In genomic region chr15:76905013-76905839, GRCh38 we compare ENCODE assay signal across 8 cellular contexts. TPM values are rescaled to one million over a fixed set of nuclear protein-coding genes. Genes with fewer than 3 reads are reported as not detected.
DNase-seq lines count a peak whose midpoint lies in the region; ATAC-seq and TF ChIP-seq lines count a peak whose summit lies in the region.

Gene SCAPER, minus strand, starts transcription at chr15:76905340. Its CDS starts 21,523 bp downstream, at chr15:76883817.

- no peaks in the 10 kb centered on the region for H3K27me3 ChIP-seq in BLaER1 treated with 17β-estradiol and CSF1 and Interleukin-3, amounts not matched to agents 10 nM and 100 nM
- no peaks in the 10 kb centered on the region for H3K27me3 ChIP-seq in liver (ENCODE audit: control insufficient read depth in 4 of 4, insufficient read depth in 4 of 4, low read length in 3 of 4)

- peak; percentile 53 for DNase-seq in NCI-H748 treated with DMSO at 0.1 percent for 48 hours (lab: John Stamatoyannopoulos, UW)
- DNase-seq in activated CD4-positive, alpha-beta T cell treated with anti-CD3 and anti-CD28 coated beads, Interleukin-2, amount 50 U/mL, for 4 hours, result peak; percentile 86 to 87
- DNase-seq in dermis blood vessel endothelial cell, result peak; percentile 92
- peak; percentile 92 for DNase-seq in stimulated activated CD4-positive, alpha-beta T cell treated with anti-CD3 and anti-CD28 coated beads, Interleukin-4, amount 100 ng/mL, for 1 hour

- ATAC-seq in GM19328 (IDR thresholded peaks at IDR 0.05; ENCODE audit: unreplicated experiment), result peak; percentile 93
- ATAC-seq in HG03520 (IDR thresholded peaks at IDR 0.05; ENCODE audit: unreplicated experiment), result peak; percentile 72

- H4K20me1 ChIP-seq in BLaER1 treated with 17β-estradiol and CSF1 and Interleukin-3, amounts not matched to agents 10 nM and 100 nM, result no peaks in the 10 kb centered on the region

- peak within 1 kb of the TSS; percentile 95 to 100 (median 98) for H3K4me2 ChIP-seq in BLaER1 treated with 17β-estradiol and CSF1 and Interleukin-3, amounts not matched to agents 10 nM and 100 nM

- H3K4me3 ChIP-seq in BLaER1 treated with 17β-estradiol and CSF1 and Interleukin-3, amounts not matched to agents 10 nM and 100 nM, result peak within 1 kb of the TSS; percentile 73 to 91 (median 85)
- H3K4me3 ChIP-seq in liver (ENCODE audit: low read depth in 1 of 3, low read length in 3 of 3), result peak within 1 kb of the TSS; percentile 57 to 88 (median 87)

- peak within 1 kb of the TSS; percentile 79 to 92 (median 86) for H3K9ac ChIP-seq in BLaER1 treated with 17β-estradiol and CSF1 and Interleukin-3, amounts not matched to agents 10 nM and 100 nM
- H3K9ac ChIP-seq in liver (ENCODE audit: low read depth in 1 of 2, low read length in 2 of 2), result peak within 1 kb of the TSS; percentile 82 to 85

- no peak for TF ChIP-seq CTCF in liver (IDR thresholded peaks at IDR 0.05; ENCODE audit: low read depth, low read length, missing input control)

- peaks cover 29 to 35% (median 32%) of the 10 kb centered on the region in 10 experiments for H3K4me1 ChIP-seq in BLaER1 treated with 17β-estradiol and CSF1 and Interleukin-3, amounts not matched to agents 10 nM and 100 nM
- H3K4me1 ChIP-seq in liver (ENCODE audit: control insufficient read depth in 4 of 4, insufficient read depth in 4 of 4, low read length in 3 of 4), result peaks cover 3 to 36% (median 22%) of the 10 kb centered on the region in 4 donors

- TF ChIP-seq RAD21 in liver (IDR thresholded peaks at IDR 0.05), result peak in 1 of 2 donors; percentile 10

- H3K27ac ChIP-seq in BLaER1 treated with 17β-estradiol and CSF1 and Interleukin-3, amounts not matched to agents 10 nM and 100 nM, result peak within 1 kb of the TSS; percentile 77 to 87 (median 82)
- H3K27ac ChIP-seq in liver (ENCODE audit: low read depth in 1 of 2, low read length in 2 of 2), result peak within 1 kb of the TSS; percentile 89 to 95

- under 1% methylated on average over 78 of the region's 78 CpGs for WGBS in liver

- H3K9me3 ChIP-seq in BLaER1 treated with 17β-estradiol and CSF1 and Interleukin-3, amounts not matched to agents 10 nM and 100 nM (replicated peaks in 1 of 11), result peaks cover 0 to 4% (median 0%) of the 10 kb centered on the region in 11 experiments; a peak in 2 of 22 replicates
- H3K9me3 ChIP-seq in liver (ENCODE audit: control insufficient read depth in 4 of 4, low read length in 3 of 4), result no peaks in the 10 kb centered on the region

- H3K36me3 ChIP-seq in BLaER1 treated with 17β-estradiol and CSF1 and Interleukin-3, amounts not matched to agents 10 nM and 100 nM, result no peaks in the 10 kb centered on the region
- no peaks in the 10 kb centered on the region for H3K36me3 ChIP-seq in liver (ENCODE audit: control insufficient read depth in 4 of 4, insufficient read depth in 3 of 4, low read depth in 1 of 4, low read length in 3 of 4)

TF ChIP-seq in liver, 16 proteins besides CTCF, POLR2A, EP300 and RAD21:
- TF ChIP-seq GABPA (IDR thresholded peaks at IDR 0.05 in 1 of 2, conservative IDR thresholded peaks at IDR 0.05 in 1 of 2) (no peak), JUND (IDR thresholded peaks at IDR 0.05) (no peak), RXRA (IDR thresholded peaks at IDR 0.05) (peak in 1 of 2 donors; percentile 7), HNF4G (IDR thresholded peaks at IDR 0.05) (peak; percentile 17), FOXA1 (IDR thresholded peaks at IDR 0.05) (no peak), NR2F2 (IDR thresholded peaks at IDR 0.05) (no peak), YY1 (IDR thresholded peaks at IDR 0.05) (peak; percentile 74), EGR1 (IDR thresholded peaks at IDR 0.05; ENCODE audit: low read depth in 2 of 2) (no peak), REST (IDR thresholded peaks at IDR 0.05) (no peak), FOXA2 (IDR thresholded peaks at IDR 0.05) (no peak), SP1 (IDR thresholded peaks at IDR 0.05) (peak; percentile 71), MAX (IDR thresholded peaks at IDR 0.05) (peak; percentile 91), ZBTB33 (IDR thresholded peaks at IDR 0.05) (no peak), TAF1 (conservative IDR thresholded peaks at IDR 0.05) (peak; percentile 36), ATF3 (IDR thresholded peaks at IDR 0.05) (no peak), HNF4A (conservative IDR thresholded peaks at IDR 0.05) (peak in 1 of 2 donors; percentile 55)

RNA-seq across cellular contexts. Expression of gene SCAPER, which starts in this region (rescaled TPM):
- 8.9 and 10.6 TPM in 2 replicates for total RNA-seq in dermis blood vessel endothelial cell
- total RNA-seq in liver, result 10 to 100 TPM in 1 of 2 donors, 1 to 10 TPM in 1; 6.0 to 18.0 TPM
- polyA plus RNA-seq in liver, result 10 to 100 TPM in 1 of 2 donors, 1 to 10 TPM in 1; 3.3 to 13.9 TPM

Comparison
In these comparisons a context has a peak if more than half of its experiments do, and no peak if none do; other contexts are left out.
1. Peak in every context shown above with its lines: DNase-seq, ATAC-seq, H3K4me3 ChIP-seq and H3K27ac ChIP-seq.